ENCODE assay signal across 1 cellular context in the genomic region with DNA sequence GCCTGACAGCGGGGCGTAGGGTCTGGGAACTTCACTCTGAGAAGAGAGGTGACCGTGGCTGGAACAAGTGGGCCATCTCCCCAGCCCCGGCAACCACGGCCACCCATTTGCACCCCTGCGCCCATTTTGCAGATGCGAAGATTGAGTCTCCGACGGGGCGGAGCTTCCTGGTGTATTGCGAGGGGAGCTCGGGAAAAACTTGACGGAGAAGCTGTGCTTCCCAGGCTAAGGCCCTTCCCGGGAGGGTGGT.
TF ChIP-seq lines count a peak whose summit lies in the region.

No MANE protein-coding gene starts in this region.

TF ChIP-seq in K562, 482 proteins besides CTCF, POLR2A, EP300 and RAD21 (continued from another document and continues in another):
- TF ChIP-seq, protein P1, sequence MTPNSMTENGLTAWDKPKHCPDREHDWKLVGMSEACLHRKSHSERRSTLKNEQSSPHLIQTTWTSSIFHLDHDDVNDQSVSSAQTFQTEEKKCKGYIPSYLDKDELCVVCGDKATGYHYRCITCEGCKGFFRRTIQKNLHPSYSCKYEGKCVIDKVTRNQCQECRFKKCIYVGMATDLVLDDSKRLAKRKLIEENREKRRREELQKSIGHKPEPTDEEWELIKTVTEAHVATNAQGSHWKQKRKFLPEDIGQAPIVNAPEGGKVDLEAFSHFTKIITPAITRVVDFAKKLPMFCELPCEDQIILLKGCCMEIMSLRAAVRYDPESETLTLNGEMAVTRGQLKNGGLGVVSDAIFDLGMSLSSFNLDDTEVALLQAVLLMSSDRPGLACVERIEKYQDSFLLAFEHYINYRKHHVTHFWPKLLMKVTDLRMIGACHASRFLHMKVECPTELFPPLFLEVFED (CRISPR knock-in tag; conservative IDR thresholded peaks at IDR 0.05), result no peak
- TF ChIP-seq CC2D1A (IDR thresholded peaks at IDR 0.05), result peak; percentile 84
- TF ChIP-seq ZFX (CRISPR knock-in tag; IDR thresholded peaks at IDR 0.05), result no peak
- TF ChIP-seq HDAC2 (IDR thresholded peaks at IDR 0.05), result peak; percentile 100
- no peak for TF ChIP-seq MED1 (CRISPR knock-in tag; IDR thresholded peaks at IDR 0.05; ENCODE audit: borderline replicate concordance)
- TF ChIP-seq TGIF2 (CRISPR knock-in tag; IDR thresholded peaks at IDR 0.05), result 0 out of 2 replicates have a peak, but pooled peaks have one; percentile 34
- no peak for TF ChIP-seq PHF8 (IDR thresholded peaks at IDR 0.05; ENCODE audit: borderline replicate concordance, low read length)
- no peak for TF ChIP-seq TARDBP (IDR thresholded peaks at IDR 0.05)
- TF ChIP-seq ZNF444 (CRISPR knock-in tag; IDR thresholded peaks at IDR 0.05), result no peak
- TF ChIP-seq, protein P2, sequence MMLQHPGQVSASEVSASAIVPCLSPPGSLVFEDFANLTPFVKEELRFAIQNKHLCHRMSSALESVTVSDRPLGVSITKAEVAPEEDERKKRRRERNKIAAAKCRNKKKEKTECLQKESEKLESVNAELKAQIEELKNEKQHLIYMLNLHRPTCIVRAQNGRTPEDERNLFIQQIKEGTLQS (IDR thresholded peaks at IDR 0.05), result peak; percentile 4; the same call in 1 of the 2 replicates
- TF ChIP-seq, protein P2 (CRISPR knock-in tag; conservative IDR thresholded peaks at IDR 0.05), result peak; percentile 12; the same call in 1 of the 2 replicates
- TF ChIP-seq EWSR1 (IDR thresholded peaks at IDR 0.05; ENCODE audit: borderline replicate concordance, low read depth, partially characterized antibody), result no peak
- 0 out of 2 replicates have a peak, but pooled peaks have one; percentile 7 for TF ChIP-seq ZNF140 (CRISPR knock-in tag; IDR thresholded peaks at IDR 0.05)
- TF ChIP-seq E2F3 (CRISPR knock-in tag; IDR thresholded peaks at IDR 0.05), result no peak
- TF ChIP-seq ZSCAN29 (IDR thresholded peaks at IDR 0.05), result peak; percentile 46; the same call in 1 of the 2 replicates
- peak; percentile 71; the same call in 1 of the 2 replicates for TF ChIP-seq SP1 (CRISPR knock-in tag; IDR thresholded peaks at IDR 0.05)
- TF ChIP-seq, protein P3, sequence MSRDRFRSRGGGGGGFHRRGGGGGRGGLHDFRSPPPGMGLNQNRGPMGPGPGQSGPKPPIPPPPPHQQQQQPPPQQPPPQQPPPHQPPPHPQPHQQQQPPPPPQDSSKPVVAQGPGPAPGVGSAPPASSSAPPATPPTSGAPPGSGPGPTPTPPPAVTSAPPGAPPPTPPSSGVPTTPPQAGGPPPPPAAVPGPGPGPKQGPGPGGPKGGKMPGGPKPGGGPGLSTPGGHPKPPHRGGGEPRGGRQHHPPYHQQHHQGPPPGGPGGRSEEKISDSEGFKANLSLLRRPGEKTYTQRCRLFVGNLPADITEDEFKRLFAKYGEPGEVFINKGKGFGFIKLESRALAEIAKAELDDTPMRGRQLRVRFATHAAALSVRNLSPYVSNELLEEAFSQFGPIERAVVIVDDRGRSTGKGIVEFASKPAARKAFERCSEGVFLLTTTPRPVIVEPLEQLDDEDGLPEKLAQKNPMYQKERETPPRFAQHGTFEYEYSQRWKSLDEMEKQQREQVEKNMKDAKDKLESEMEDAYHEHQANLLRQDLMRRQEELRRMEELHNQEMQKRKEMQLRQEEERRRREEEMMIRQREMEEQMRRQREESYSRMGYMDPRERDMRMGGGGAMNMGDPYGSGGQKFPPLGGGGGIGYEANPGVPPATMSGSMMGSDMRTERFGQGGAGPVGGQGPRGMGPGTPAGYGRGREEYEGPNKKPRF (IDR thresholded peaks at IDR 0.05; ENCODE audit: low read depth, low read length), result no peak
- TF ChIP-seq ZNF79 (CRISPR knock-in tag; IDR thresholded peaks at IDR 0.05; ENCODE audit: low read depth), result no peak
- TF ChIP-seq YBX1 (IDR thresholded peaks at IDR 0.05), result no peak
- no peak for TF ChIP-seq XRCC3 (IDR thresholded peaks at IDR 0.05)
- peak; percentile 83 for TF ChIP-seq DMBX1 (CRISPR knock-in tag; IDR thresholded peaks at IDR 0.05; ENCODE audit: borderline replicate concordance)
- no peak for TF ChIP-seq GTF2F1 (IDR thresholded peaks at IDR 0.05; ENCODE audit: low read depth, low read length)
- TF ChIP-seq, protein P4, sequence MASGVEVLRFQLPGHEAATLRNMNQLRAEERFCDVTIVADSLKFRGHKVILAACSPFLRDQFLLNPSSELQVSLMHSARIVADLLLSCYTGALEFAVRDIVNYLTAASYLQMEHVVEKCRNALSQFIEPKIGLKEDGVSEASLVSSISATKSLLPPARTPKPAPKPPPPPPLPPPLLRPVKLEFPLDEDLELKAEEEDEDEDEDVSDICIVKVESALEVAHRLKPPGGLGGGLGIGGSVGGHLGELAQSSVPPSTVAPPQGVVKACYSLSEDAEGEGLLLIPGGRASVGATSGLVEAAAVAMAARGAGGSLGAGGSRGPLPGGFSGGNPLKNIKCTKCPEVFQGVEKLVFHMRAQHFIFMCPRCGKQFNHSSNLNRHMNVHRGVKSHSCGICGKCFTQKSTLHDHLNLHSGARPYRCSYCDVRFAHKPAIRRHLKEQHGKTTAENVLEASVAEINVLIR (CRISPR knock-in tag; IDR thresholded peaks at IDR 0.05), result no peak
- TF ChIP-seq RB1 (IDR thresholded peaks at IDR 0.05; ENCODE audit: low read depth), result no peak
- TF ChIP-seq MCM5 (IDR thresholded peaks at IDR 0.05; ENCODE audit: low read depth), result no peak
- TF ChIP-seq ETV5 (CRISPR knock-in tag; IDR thresholded peaks at IDR 0.05; ENCODE audit: low read depth), result no peak
- TF ChIP-seq HLTF (IDR thresholded peaks at IDR 0.05), result peak; percentile 21; the same call in 1 of the 2 replicates
- TF ChIP-seq JUNB (CRISPR knock-in tag; conservative IDR thresholded peaks at IDR 0.05), result no peak
- TF ChIP-seq, protein P5, sequence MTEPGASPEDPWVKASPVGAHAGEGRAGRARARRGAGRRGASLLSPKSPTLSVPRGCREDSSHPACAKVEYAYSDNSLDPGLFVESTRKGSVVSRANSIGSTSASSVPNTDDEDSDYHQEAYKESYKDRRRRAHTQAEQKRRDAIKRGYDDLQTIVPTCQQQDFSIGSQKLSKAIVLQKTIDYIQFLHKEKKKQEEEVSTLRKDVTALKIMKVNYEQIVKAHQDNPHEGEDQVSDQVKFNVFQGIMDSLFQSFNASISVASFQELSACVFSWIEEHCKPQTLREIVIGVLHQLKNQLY (CRISPR knock-in tag; conservative IDR thresholded peaks at IDR 0.05), result no peak
- no peak for TF ChIP-seq ZNF253 (CRISPR knock-in tag; conservative IDR thresholded peaks at IDR 0.05)
- TF ChIP-seq, protein P6, sequence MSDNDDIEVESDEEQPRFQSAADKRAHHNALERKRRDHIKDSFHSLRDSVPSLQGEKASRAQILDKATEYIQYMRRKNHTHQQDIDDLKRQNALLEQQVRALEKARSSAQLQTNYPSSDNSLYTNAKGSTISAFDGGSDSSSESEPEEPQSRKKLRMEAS (CRISPR knock-in tag; IDR thresholded peaks at IDR 0.05), result no peak
- TF ChIP-seq ZNF12 (CRISPR knock-in tag; IDR thresholded peaks at IDR 0.05), result no peak
- no peak for TF ChIP-seq CBX8 (IDR thresholded peaks at IDR 0.05; ENCODE audit: borderline replicate concordance, extremely low read depth, low read depth, low read length, poor library complexity, severe bottlenecking)
- no peak for TF ChIP-seq LARP7 (IDR thresholded peaks at IDR 0.05)
- TF ChIP-seq TEAD4 (IDR thresholded peaks at IDR 0.05; ENCODE audit: low read length), result peak; percentile 3; the same call in 1 of the 2 replicates
- no peak for TF ChIP-seq TEAD4 (CRISPR knock-in tag; IDR thresholded peaks at IDR 0.05; ENCODE audit: borderline replicate concordance)
- TF ChIP-seq ZNF668 (CRISPR knock-in tag; IDR thresholded peaks at IDR 0.05), result no peak
- no peak for TF ChIP-seq TSC22D4 (tag; IDR thresholded peaks at IDR 0.05)
- no peak for TF ChIP-seq FOXK2 (conservative IDR thresholded peaks at IDR 0.05 in 1 of 2, IDR thresholded peaks at IDR 0.05 in 1 of 2; ENCODE audit: low read depth in 2 of 2)
- TF ChIP-seq ELF1 (tag; IDR thresholded peaks at IDR 0.05), result no peak; the same call in 1 of the 2 replicates
- TF ChIP-seq CBX1 (IDR thresholded peaks at IDR 0.05; ENCODE audit: low read depth), result peak; percentile 100
- TF ChIP-seq, protein P7, sequence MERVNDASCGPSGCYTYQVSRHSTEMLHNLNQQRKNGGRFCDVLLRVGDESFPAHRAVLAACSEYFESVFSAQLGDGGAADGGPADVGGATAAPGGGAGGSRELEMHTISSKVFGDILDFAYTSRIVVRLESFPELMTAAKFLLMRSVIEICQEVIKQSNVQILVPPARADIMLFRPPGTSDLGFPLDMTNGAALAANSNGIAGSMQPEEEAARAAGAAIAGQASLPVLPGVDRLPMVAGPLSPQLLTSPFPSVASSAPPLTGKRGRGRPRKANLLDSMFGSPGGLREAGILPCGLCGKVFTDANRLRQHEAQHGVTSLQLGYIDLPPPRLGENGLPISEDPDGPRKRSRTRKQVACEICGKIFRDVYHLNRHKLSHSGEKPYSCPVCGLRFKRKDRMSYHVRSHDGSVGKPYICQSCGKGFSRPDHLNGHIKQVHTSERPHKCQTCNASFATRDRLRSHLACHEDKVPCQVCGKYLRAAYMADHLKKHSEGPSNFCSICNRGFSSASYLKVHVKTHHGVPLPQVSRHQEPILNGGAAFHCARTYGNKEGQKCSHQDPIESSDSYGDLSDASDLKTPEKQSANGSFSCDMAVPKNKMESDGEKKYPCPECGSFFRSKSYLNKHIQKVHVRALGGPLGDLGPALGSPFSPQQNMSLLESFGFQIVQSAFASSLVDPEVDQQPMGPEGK (CRISPR knock-in tag; IDR thresholded peaks at IDR 0.05; ENCODE audit: borderline replicate concordance), result no peak
- no peak for TF ChIP-seq DDX20 (tag; IDR thresholded peaks at IDR 0.05; ENCODE audit: low read depth)
- TF ChIP-seq, protein P8, sequence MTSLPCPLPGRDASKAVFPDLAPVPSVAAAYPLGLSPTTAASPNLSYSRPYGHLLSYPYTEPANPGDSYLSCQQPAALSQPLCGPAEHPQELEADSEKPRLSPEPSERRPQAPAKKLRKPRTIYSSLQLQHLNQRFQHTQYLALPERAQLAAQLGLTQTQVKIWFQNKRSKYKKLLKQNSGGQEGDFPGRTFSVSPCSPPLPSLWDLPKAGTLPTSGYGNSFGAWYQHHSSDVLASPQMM (CRISPR knock-in tag; IDR thresholded peaks at IDR 0.05), result no peak
- no peak for TF ChIP-seq NONO (IDR thresholded peaks at IDR 0.05; ENCODE audit: low read depth in 2 of 2, low read length in 1 of 2)
- TF ChIP-seq KAT7 (CRISPR knock-in tag; IDR thresholded peaks at IDR 0.05; ENCODE audit: borderline replicate concordance), result peak; percentile 99
- no peak for TF ChIP-seq MTA2 (IDR thresholded peaks at IDR 0.05; ENCODE audit: low read depth)
- TF ChIP-seq, protein P9, sequence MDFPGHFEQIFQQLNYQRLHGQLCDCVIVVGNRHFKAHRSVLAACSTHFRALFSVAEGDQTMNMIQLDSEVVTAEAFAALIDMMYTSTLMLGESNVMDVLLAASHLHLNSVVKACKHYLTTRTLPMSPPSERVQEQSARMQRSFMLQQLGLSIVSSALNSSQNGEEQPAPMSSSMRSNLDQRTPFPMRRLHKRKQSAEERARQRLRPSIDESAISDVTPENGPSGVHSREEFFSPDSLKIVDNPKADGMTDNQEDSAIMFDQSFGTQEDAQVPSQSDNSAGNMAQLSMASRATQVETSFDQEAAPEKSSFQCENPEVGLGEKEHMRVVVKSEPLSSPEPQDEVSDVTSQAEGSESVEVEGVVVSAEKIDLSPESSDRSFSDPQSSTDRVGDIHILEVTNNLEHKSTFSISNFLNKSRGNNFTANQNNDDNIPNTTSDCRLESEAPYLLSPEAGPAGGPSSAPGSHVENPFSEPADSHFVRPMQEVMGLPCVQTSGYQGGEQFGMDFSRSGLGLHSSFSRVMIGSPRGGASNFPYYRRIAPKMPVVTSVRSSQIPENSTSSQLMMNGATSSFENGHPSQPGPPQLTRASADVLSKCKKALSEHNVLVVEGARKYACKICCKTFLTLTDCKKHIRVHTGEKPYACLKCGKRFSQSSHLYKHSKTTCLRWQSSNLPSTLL (IDR thresholded peaks at IDR 0.05), result no peak
- TF ChIP-seq SMARCA4 (IDR thresholded peaks at IDR 0.05), result no peak
- no peak for TF ChIP-seq RFX1 (IDR thresholded peaks at IDR 0.05)
- peak; percentile 100 for TF ChIP-seq CHD4 (IDR thresholded peaks at IDR 0.05; ENCODE audit: insufficient read depth, insufficient replicate concordance, low read depth, low read length, poor library complexity, severe bottlenecking)
- TF ChIP-seq, protein P10, sequence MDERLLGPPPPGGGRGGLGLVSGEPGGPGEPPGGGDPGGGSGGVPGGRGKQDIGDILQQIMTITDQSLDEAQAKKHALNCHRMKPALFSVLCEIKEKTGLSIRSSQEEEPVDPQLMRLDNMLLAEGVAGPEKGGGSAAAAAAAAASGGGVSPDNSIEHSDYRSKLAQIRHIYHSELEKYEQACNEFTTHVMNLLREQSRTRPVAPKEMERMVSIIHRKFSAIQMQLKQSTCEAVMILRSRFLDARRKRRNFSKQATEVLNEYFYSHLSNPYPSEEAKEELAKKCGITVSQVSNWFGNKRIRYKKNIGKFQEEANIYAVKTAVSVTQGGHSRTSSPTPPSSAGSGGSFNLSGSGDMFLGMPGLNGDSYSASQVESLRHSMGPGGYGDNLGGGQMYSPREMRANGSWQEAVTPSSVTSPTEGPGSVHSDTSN (CRISPR knock-in tag; IDR thresholded peaks at IDR 0.05; ENCODE audit: low read depth), result no peak
- TF ChIP-seq, protein P10 (tag; conservative IDR thresholded peaks at IDR 0.05; ENCODE audit: low read depth), result no peak
- 0 out of 2 replicates have a peak, but pooled peaks have one; percentile 46 for TF ChIP-seq ZKSCAN1 (IDR thresholded peaks at IDR 0.05; ENCODE audit: low read depth, low read length)
- no peak for TF ChIP-seq ZNF436 (CRISPR knock-in tag; IDR thresholded peaks at IDR 0.05)
- peak; percentile 54; the same call in 1 of the 2 replicates for TF ChIP-seq NFIC (IDR thresholded peaks at IDR 0.05)
- TF ChIP-seq, protein P11, sequence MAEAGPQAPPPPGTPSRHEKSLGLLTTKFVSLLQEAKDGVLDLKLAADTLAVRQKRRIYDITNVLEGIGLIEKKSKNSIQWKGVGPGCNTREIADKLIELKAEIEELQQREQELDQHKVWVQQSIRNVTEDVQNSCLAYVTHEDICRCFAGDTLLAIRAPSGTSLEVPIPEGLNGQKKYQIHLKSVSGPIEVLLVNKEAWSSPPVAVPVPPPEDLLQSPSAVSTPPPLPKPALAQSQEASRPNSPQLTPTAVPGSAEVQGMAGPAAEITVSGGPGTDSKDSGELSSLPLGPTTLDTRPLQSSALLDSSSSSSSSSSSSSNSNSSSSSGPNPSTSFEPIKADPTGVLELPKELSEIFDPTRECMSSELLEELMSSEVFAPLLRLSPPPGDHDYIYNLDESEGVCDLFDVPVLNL (CRISPR knock-in tag; IDR thresholded peaks at IDR 0.05; ENCODE audit: low read depth), result no peak
- TF ChIP-seq MYBL2 (IDR thresholded peaks at IDR 0.05; ENCODE audit: low read depth), result no peak
- TF ChIP-seq MYBL2 (CRISPR knock-in tag; IDR thresholded peaks at IDR 0.05; ENCODE audit: borderline replicate concordance), result no peak
